In genomic region chr17:78414178-78415162, GRCh38 we compare ENCODE assay signal across 10 cellular contexts. TPM values are rescaled to one million over a fixed set of nuclear protein-coding genes. Genes with fewer than 3 reads are reported as not detected.
DNase-seq lines count a peak whose midpoint lies in the region; ATAC-seq and TF ChIP-seq lines count a peak whose summit lies in the region.
"Had no signal": no experiment of that assay in that cellular context is flagged by ENCODE, and none has a peak within 500 bp of the region (broad histone marks: within the 10 kb centered on the region; RNA-seq: fewer than 3 reads in every experiment).

No MANE protein-coding gene starts in this region.

- CTCF ChIA-PET in PC-9 (lab: Charles Lee): no interaction called here

- H3F3A ChIP-seq in PC-9 (ENCODE audit: insufficient read depth, low read depth): no peaks in the 10 kb centered on the region

- no peak overlapping the region for H2BK5ac ChIP-seq in mesenchymal stem cell (ENCODE audit: low read depth, low read length, poor library complexity, severe bottlenecking)

- H2BK15ac ChIP-seq in mesenchymal stem cell (ENCODE audit: low read depth, poor library complexity, severe bottlenecking): peak overlapping the region; percentile 45

- H2BK120ac ChIP-seq in mesenchymal stem cell (ENCODE audit: low read depth, low read length): peak overlapping the region; percentile 11

- no peak for ATAC-seq in HG03469 (IDR thresholded peaks at IDR 0.05; ENCODE audit: unreplicated experiment)

- no peaks in the 10 kb centered on the region for H3K9me3 ChIP-seq in mesenchymal stem cell (ENCODE audit: control insufficient read depth, low read length)
- H3K9me3 ChIP-seq in PC-9 (ENCODE audit: insufficient read depth, low read depth): no peaks in the 10 kb centered on the region
- H3K9me3 ChIP-seq in ovary: no peaks in the 10 kb centered on the region

- TF ChIP-seq POLR2A in ovary (IDR thresholded peaks at IDR 0.05): no peak

- H4K8ac ChIP-seq in mesenchymal stem cell (ENCODE audit: low read length): peak overlapping the region; percentile 59

- H3K27me3 ChIP-seq in mesenchymal stem cell (ENCODE audit: control insufficient read depth in 1 of 2, insufficient read depth in 1 of 2, low read length in 2 of 2): no peaks in the 10 kb centered on the region
- H3K27me3 ChIP-seq in PC-9 (ENCODE audit: insufficient read depth, low read depth): no peaks in the 10 kb centered on the region
- no peaks in the 10 kb centered on the region for H3K27me3 ChIP-seq in ovary

- peaks cover 49% of the 10 kb centered on the region for H3K4me1 ChIP-seq in mesenchymal stem cell (ENCODE audit: control insufficient read depth, insufficient read depth, low read depth, low read length)
- no peaks in the 10 kb centered on the region for H3K4me1 ChIP-seq in PC-9 (replicated peaks; ENCODE audit: insufficient read depth)
- H3K4me1 ChIP-seq in ovary (ENCODE audit: insufficient read depth): no peaks in the 10 kb centered on the region

- WGBS in mesenchymal stem cell: 84% methylated on average over 34 of the region's 34 CpGs
- 86 to 88% (median 87%) methylated on average over 34 of the region's 34 CpGs for WGBS in ovary, 3 donors

- POLR2A ChIA-PET in PC-9 (lab: Charles Lee; ENCODE audit: unreplicated experiment): no interaction called here

- peak overlapping the region; percentile 82 for H2AK5ac ChIP-seq in mesenchymal stem cell (ENCODE audit: low read length, severe bottlenecking)

- H3K4me1 Mint-ChIP-seq in T-helper 1 cell treated with Interleukin-12 subunit alpha and Interleukin-12 subunit beta and Interleukin-4 antibody, amounts not matched to agents 30 μg/mL and 1 μg/mL, for 36 hours (ENCODE audit: low read depth): peaks cover 76% of the 10 kb centered on the region

- H3K4me2 ChIP-seq in mesenchymal stem cell (ENCODE audit: low read length, poor library complexity, severe bottlenecking): no peak overlapping the region
- H3K4me2 ChIP-seq in PC-9: no peak overlapping the region

- peak overlapping the region; percentile 87 for H3K4me3 Mint-ChIP-seq in T-helper 1 cell treated with Interleukin-12 subunit alpha and Interleukin-12 subunit beta and Interleukin-4 antibody, amounts not matched to agents 30 μg/mL and 1 μg/mL, for 36 hours

- H3K27ac ChIP-seq in mesenchymal stem cell (ENCODE audit: low read length, poor library complexity, severe bottlenecking): no peak overlapping the region
- H3K27ac ChIP-seq in PC-9: no peak overlapping the region
- H3K27ac ChIP-seq in ovary: no peak overlapping the region

- H3K36me3 ChIP-seq in mesenchymal stem cell (ENCODE audit: control insufficient read depth in 1 of 2, insufficient read depth in 2 of 2, low read depth in 1 of 2, low read length in 2 of 2) (peaks cover 53 to 64% of the 10 kb centered on the region in 2 experiments), PC-9 (ENCODE audit: low read depth) (no peaks in the 10 kb centered on the region), ovary (no peaks in the 10 kb centered on the region)

- H3K23ac ChIP-seq in mesenchymal stem cell (ENCODE audit: low read length in 2 of 2): peak overlapping the region in 1 of 2 experiments; percentile 28

- H2AFZ ChIP-seq in mesenchymal stem cell (ENCODE audit: low read depth, low read length) (no peak overlapping the region), PC-9 (no peak overlapping the region)

- BruUV-seq in PC-9 (replicated peaks; lab: Mats Ljungman, UMichigan): no TSS peak

- TF ChIP-seq CTCF in PC-9 (conservative IDR thresholded peaks at IDR 0.05): no peak
- TF ChIP-seq CTCF in ovary (IDR thresholded peaks at IDR 0.05): no peak

- peaks cover 11% of the 10 kb centered on the region for H4K20me1 ChIP-seq in PC-9 (ENCODE audit: insufficient read depth)

- no peaks in the 10 kb centered on the region for H3K27me3 Mint-ChIP-seq in T-helper 1 cell treated with Interleukin-12 subunit alpha and Interleukin-12 subunit beta and Interleukin-4 antibody, amounts not matched to agents 30 μg/mL and 1 μg/mL, for 36 hours (ENCODE audit: low read depth)

- H3K9ac ChIP-seq in mesenchymal stem cell (ENCODE audit: low read length): no peak overlapping the region

- H2BK12ac ChIP-seq in mesenchymal stem cell (ENCODE audit: low read length in 2 of 2): peak overlapping the region; percentile 33 to 91

- H3K27ac Mint-ChIP-seq in T-helper 1 cell treated with Interleukin-12 subunit alpha and Interleukin-12 subunit beta and Interleukin-4 antibody, amounts not matched to agents 30 μg/mL and 1 μg/mL, for 36 hours: peak overlapping the region; percentile 98

- peaks cover 11% of the 10 kb centered on the region for H3K79me1 ChIP-seq in mesenchymal stem cell (replicated peaks; ENCODE audit: low read length, poor library complexity, severe bottlenecking)

- H3K4ac ChIP-seq in mesenchymal stem cell (ENCODE audit: low read depth in 1 of 2, low read length in 2 of 2): peak overlapping the region; percentile 57 to 67

- no peaks in the 10 kb centered on the region for H3K9me3 Mint-ChIP-seq in T-helper 1 cell treated with Interleukin-12 subunit alpha and Interleukin-12 subunit beta and Interleukin-4 antibody, amounts not matched to agents 30 μg/mL and 1 μg/mL, for 36 hours

- H3K79me2 ChIP-seq in PC-9 (ENCODE audit: low read depth): no peaks in the 10 kb centered on the region

- peak overlapping the region in 1 of 2 experiments; percentile 38 for H3K14ac ChIP-seq in mesenchymal stem cell (ENCODE audit: low read length in 2 of 2)

- peak overlapping the region; percentile 91 for H4K91ac ChIP-seq in mesenchymal stem cell (ENCODE audit: low read length)

- H3K36me3 Mint-ChIP-seq in T-helper 1 cell treated with Interleukin-12 subunit alpha and Interleukin-12 subunit beta and Interleukin-4 antibody, amounts not matched to agents 30 μg/mL and 1 μg/mL, for 36 hours (ENCODE audit: low read depth): peaks cover 49% of the 10 kb centered on the region

- intact Hi-C loops in PC-9 (cut with micrococcal nuclease; ENCODE audit: unreplicated experiment): no loop called here
- intact Hi-C loops in ovary (cut with DNase I): loop anchor here in 1 of 4 donors (5.0 kb wide), 1 partner anchor 32 kb away; no protein-coding TSS in a partner anchor

- H3K9me2 ChIP-seq in PC-9 (ENCODE audit: insufficient read depth): no peaks in the 10 kb centered on the region

- TF ChIP-seq EP300 in ovary (IDR thresholded peaks at IDR 0.05): no peak

- DNase-seq in activated gamma-delta T cell treated with anti-CD3 and anti-CD28 coated beads, Interleukin-2, amount 50 U/mL, for 16 hours (ENCODE audit: low read depth): peak; percentile 47
- DNase-seq in mesenchymal stem cell (no peak), PC-9 (no peak), ovary (no peak), COR-L47 (lab: John Stamatoyannopoulos, UW) (no peak)
- peak; percentile 19 to 22 for DNase-seq in stimulated activated CD8-positive, alpha-beta memory T cell treated with anti-CD3 and anti-CD28 coated beads, Interleukin-4, amount 100 ng/mL, for 4 hours (ENCODE audit: low read depth in 2 of 2, low spot score in 1 of 2)
- DNase-seq: occipital lobe, SIG-M5 had no signal

- H3K18ac ChIP-seq in mesenchymal stem cell (ENCODE audit: low read depth in 1 of 2, low read length in 2 of 2): peak overlapping the region; percentile 58 to 81

- H3K4me3 ChIP-seq in mesenchymal stem cell (ENCODE audit: insufficient read depth in 1 of 2, low read depth in 1 of 2, low read length in 2 of 2): no peak overlapping the region
- no peak overlapping the region for H3K4me3 ChIP-seq in PC-9
- no peak overlapping the region for H3K4me3 ChIP-seq in ovary

RNA-seq across cellular contexts. Expression of gene PGS1, which starts 36.0 kb away (rescaled TPM):
- 21.8 TPM for polyA plus RNA-seq in mesenchymal stem cell (2013, experiment 1 of 2)
- 22.1 TPM for polyA plus RNA-seq in mesenchymal stem cell (2013, experiment 2 of 2)
- total RNA-seq in PC-9 (2021) (37.7 and 40.2 TPM in 2 replicates), ovary (10 to 100 TPM; 27.2 to 50.2 (median 37.6) TPM)
- 10 to 100 TPM; 13.5 to 28.7 TPM for polyA plus RNA-seq in ovary

RNA-seq across cellular contexts. Expression of gene SOCS3, which starts 54.6 kb away (rescaled TPM):
- 64.5 TPM for polyA plus RNA-seq in mesenchymal stem cell (2013, experiment 1 of 2)
- polyA plus RNA-seq in mesenchymal stem cell (2013, experiment 2 of 2): 62.3 TPM
- total RNA-seq in PC-9 (2021) (20.7 and 21.7 TPM in 2 replicates), ovary (100 to 1,000 TPM in 2 of 7 donors, 10 to 100 TPM in 5; 14.4 to 284 (median 56.5) TPM)
- polyA plus RNA-seq in ovary: 10 to 100 TPM; 21.9 to 69.5 TPM

Comparison
In these comparisons a context has a peak if more than half of its experiments do, and no peak if none do; other contexts are left out.
1. DNase-seq: peak in activated gamma-delta T cell treated with anti-CD3 and anti-CD28 coated beads, Interleukin-2, amount 50 U/mL, for 16 hours (single experiment) and stimulated activated CD8-positive, alpha-beta memory T cell treated with anti-CD3 and anti-CD28 coated beads, Interleukin-4, amount 100 ng/mL, for 4 hours (2 of 2); none in mesenchymal stem cell (single experiment), PC-9 (0 of 2), ovary (0 of 5) and COR-L47 (single experiment).